1 cellular context compared by ENCODE assay signal in genomic region chr9:34635556-34635955, GRCh38.
TF ChIP-seq lines count a peak whose summit lies in the region.

No MANE protein-coding gene starts in this region.

TF ChIP-seq in A549, 52 proteins besides CTCF, POLR2A, EP300 and RAD21:
- no peak for TF ChIP-seq KDM5A (IDR thresholded peaks at IDR 0.05)
- no peak for TF ChIP-seq FOXS1 (CRISPR knock-in tag; IDR thresholded peaks at IDR 0.05)
- TF ChIP-seq ZSCAN20 (CRISPR knock-in tag; IDR thresholded peaks at IDR 0.05), result no peak
- TF ChIP-seq ATOH8 (CRISPR knock-in tag; IDR thresholded peaks at IDR 0.05; ENCODE audit: low read depth), result no peak
- TF ChIP-seq SREBF2 (IDR thresholded peaks at IDR 0.05), result no peak
- TF ChIP-seq MYC (IDR thresholded peaks at IDR 0.05; ENCODE audit: borderline replicate concordance, low read length), result no peak
- TF ChIP-seq, protein P1, sequence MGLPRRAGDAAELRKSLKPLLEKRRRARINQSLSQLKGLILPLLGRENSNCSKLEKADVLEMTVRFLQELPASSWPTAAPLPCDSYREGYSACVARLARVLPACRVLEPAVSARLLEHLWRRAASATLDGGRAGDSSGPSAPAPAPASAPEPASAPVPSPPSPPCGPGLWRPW (IDR thresholded peaks at IDR 0.05), result no peak
- no peak for TF ChIP-seq BHLHE40 (IDR thresholded peaks at IDR 0.05; ENCODE audit: low read depth, low read length)
- no peak for TF ChIP-seq KDM1A (IDR thresholded peaks at IDR 0.05; ENCODE audit: low read depth)
- TF ChIP-seq CBX2 (IDR thresholded peaks at IDR 0.05; ENCODE audit: borderline replicate concordance, low read depth), result no peak
- TF ChIP-seq BCL3 (IDR thresholded peaks at IDR 0.05), result no peak
- TF ChIP-seq USF2 (IDR thresholded peaks at IDR 0.05), result no peak
- TF ChIP-seq, protein P2, sequence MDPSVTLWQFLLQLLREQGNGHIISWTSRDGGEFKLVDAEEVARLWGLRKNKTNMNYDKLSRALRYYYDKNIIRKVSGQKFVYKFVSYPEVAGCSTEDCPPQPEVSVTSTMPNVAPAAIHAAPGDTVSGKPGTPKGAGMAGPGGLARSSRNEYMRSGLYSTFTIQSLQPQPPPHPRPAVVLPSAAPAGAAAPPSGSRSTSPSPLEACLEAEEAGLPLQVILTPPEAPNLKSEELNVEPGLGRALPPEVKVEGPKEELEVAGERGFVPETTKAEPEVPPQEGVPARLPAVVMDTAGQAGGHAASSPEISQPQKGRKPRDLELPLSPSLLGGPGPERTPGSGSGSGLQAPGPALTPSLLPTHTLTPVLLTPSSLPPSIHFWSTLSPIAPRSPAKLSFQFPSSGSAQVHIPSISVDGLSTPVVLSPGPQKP (IDR thresholded peaks at IDR 0.05; ENCODE audit: low read depth, low read length), result no peak
- TF ChIP-seq MAX (IDR thresholded peaks at IDR 0.05), result no peak
- no peak for TF ChIP-seq GATA3 (IDR thresholded peaks at IDR 0.05; ENCODE audit: borderline replicate concordance)
- TF ChIP-seq RARB (CRISPR knock-in tag; IDR thresholded peaks at IDR 0.05), result no peak
TF ChIP-seq in A549: peak in this region for 0.
